ENCODE assay signal across 13 cellular contexts in genomic region chr3:195187609-195188529, GRCh38.
DNase-seq lines count a peak whose midpoint lies in the region; ATAC-seq and TF ChIP-seq lines count a peak whose summit lies in the region.
"Had no signal": no experiment of that assay in that cellular context is flagged by ENCODE, and none has a peak within 500 bp of the region (broad histone marks: within the 10 kb centered on the region; RNA-seq: fewer than 3 reads in every experiment).

No MANE protein-coding gene starts in this region.

- no peaks in the 10 kb centered on the region for H3F3A ChIP-seq in GM23338 (replicated peaks; ENCODE audit: low read depth)

- H3K4me3 Mint-ChIP-seq in GM23338 (no peak overlapping the region), osteocyte (ENCODE audit: unreplicated experiment) (no peak overlapping the region)
- H3K4me3 Mint-ChIP-seq in activated CD4-positive, alpha-beta memory T cell treated with anti-CD3 and anti-CD28 coated beads, Interleukin-2, amount 10 ng/mL, durations not matched to agents 7 days and 5 days, result no peak overlapping the region
- no peak overlapping the region for H3K4me3 Mint-ChIP-seq in activated CD8-positive, alpha-beta T cell treated with anti-CD3 and anti-CD28 coated beads, Interleukin-2, amount 10 ng/mL, durations not matched to agents 7 days and 5 days

- no peaks in the 10 kb centered on the region for H3K27me3 ChIP-seq in GM23338 (ENCODE audit: insufficient read depth)

- DNase-seq in GM23338 (ENCODE audit: low spot score), result peak; percentile 52
- peak; percentile 56 for DNase-seq in fibroblast of pulmonary artery (ENCODE audit: low read depth)
- DNase-seq in osteocyte (ENCODE audit: extremely low spot score, unreplicated experiment), result no peak
- DNase-seq in HuH-7 (ENCODE audit: low spot score), result no peak
- no peak for DNase-seq in SHP77 (lab: John Stamatoyannopoulos, UW)
- DNase-seq in activated CD4-positive, alpha-beta memory T cell treated with anti-CD3 and anti-CD28 coated beads, Interleukin-2, amount 10 ng/mL, durations not matched to agents 7 days and 5 days, result no peak
- no peak for DNase-seq in activated CD8-positive, alpha-beta T cell treated with anti-CD3 and anti-CD28 coated beads, Interleukin-2, amount 10 ng/mL, durations not matched to agents 7 days and 5 days
- DNase-seq: DND-41; NCI-H510A; stimulated activated CD4-positive, alpha-beta T cell treated with anti-CD3 and anti-CD28 coated beads, Interleukin-4, amount 100 ng/mL, for 4 hours; T-helper 1 cell had no signal

- no peaks in the 10 kb centered on the region for H3K9me2 ChIP-seq in GM23338 (ENCODE audit: insufficient read depth)

- H3K27ac ChIP-seq in GM23338 (ENCODE audit: low read depth), result no peak overlapping the region

- TF ChIP-seq CTCF in GM23338 (conservative IDR thresholded peaks at IDR 0.05; ENCODE audit: low read depth in 2 of 2), result no peak
- TF ChIP-seq CTCF in fibroblast of pulmonary artery (IDR thresholded peaks at IDR 0.05; ENCODE audit: low read length, missing control alignments), result no peak
- no peak for TF ChIP-seq CTCF in osteocyte (IDR thresholded peaks at IDR 0.05)

- POLR2A ChIA-PET in activated CD4-positive, alpha-beta memory T cell treated with anti-CD3 and anti-CD28 coated beads, Interleukin-2, amount 10 ng/mL, durations not matched to agents 7 days and 5 days (lab: Charles Lee), result no interaction called here
- POLR2A ChIA-PET in activated CD8-positive, alpha-beta T cell treated with anti-CD3 and anti-CD28 coated beads, Interleukin-2, amount 10 ng/mL, durations not matched to agents 7 days and 5 days (lab: Charles Lee), result interaction anchor here (1.0 kb wide), 1 partner anchor 26 kb away, joined by 3 read pairs; no protein-coding TSS in a partner anchor

- peaks cover 22% of the 10 kb centered on the region for H3K4me1 ChIP-seq in GM23338 (ENCODE audit: insufficient read depth)

- H3K27me3 Mint-ChIP-seq in GM23338 (ENCODE audit: insufficient read depth, low read depth, poor library complexity), result peaks cover 7% of the 10 kb centered on the region
- no peaks in the 10 kb centered on the region for H3K27me3 Mint-ChIP-seq in osteocyte (ENCODE audit: unreplicated experiment)
- H3K27me3 Mint-ChIP-seq in activated CD4-positive, alpha-beta memory T cell treated with anti-CD3 and anti-CD28 coated beads, Interleukin-2, amount 10 ng/mL, durations not matched to agents 7 days and 5 days, result no peaks in the 10 kb centered on the region
- H3K27me3 Mint-ChIP-seq in activated CD8-positive, alpha-beta T cell treated with anti-CD3 and anti-CD28 coated beads, Interleukin-2, amount 10 ng/mL, durations not matched to agents 7 days and 5 days (ENCODE audit: low read depth), result no peaks in the 10 kb centered on the region
- H3K27me3 Mint-ChIP-seq: IgD-negative memory B cell had no signal

- no peaks in the 10 kb centered on the region; the same call in 1 of the 2 replicates for H4K20me1 ChIP-seq in GM23338 (replicated peaks; ENCODE audit: insufficient read depth)

- H3K27ac Mint-ChIP-seq in GM23338, result peak overlapping the region; percentile 81
- H3K27ac Mint-ChIP-seq in osteocyte (ENCODE audit: unreplicated experiment), result peak overlapping the region; percentile 86
- H3K27ac Mint-ChIP-seq in activated CD4-positive, alpha-beta memory T cell treated with anti-CD3 and anti-CD28 coated beads, Interleukin-2, amount 10 ng/mL, durations not matched to agents 7 days and 5 days, result no peak overlapping the region
- H3K27ac Mint-ChIP-seq in activated CD8-positive, alpha-beta T cell treated with anti-CD3 and anti-CD28 coated beads, Interleukin-2, amount 10 ng/mL, durations not matched to agents 7 days and 5 days, result no peak overlapping the region
- H3K27ac Mint-ChIP-seq: IgD-negative memory B cell had no signal

- peaks cover 12% of the 10 kb centered on the region for H3K9me3 Mint-ChIP-seq in GM23338
- peaks cover 11% of the 10 kb centered on the region for H3K9me3 Mint-ChIP-seq in osteocyte (ENCODE audit: unreplicated experiment)
- H3K9me3 Mint-ChIP-seq in activated CD4-positive, alpha-beta memory T cell treated with anti-CD3 and anti-CD28 coated beads, Interleukin-2, amount 10 ng/mL, durations not matched to agents 7 days and 5 days, result peaks cover 10% of the 10 kb centered on the region
- peaks cover 14% of the 10 kb centered on the region for H3K9me3 Mint-ChIP-seq in activated CD8-positive, alpha-beta T cell treated with anti-CD3 and anti-CD28 coated beads, Interleukin-2, amount 10 ng/mL, durations not matched to agents 7 days and 5 days (ENCODE audit: insufficient read depth)

- H3K4me2 ChIP-seq in GM23338, result peak overlapping the region; percentile 17; the same call in 1 of the 2 replicates

- H3K4me3 ChIP-seq in GM23338 (no peak overlapping the region), fibroblast of pulmonary artery (replicated peaks; ENCODE audit: low read depth, low read length) (no peak overlapping the region)

- peaks cover 83% of the 10 kb centered on the region for H3K79me2 ChIP-seq in GM23338 (replicated peaks; ENCODE audit: insufficient read depth)

- H3K36me3 Mint-ChIP-seq in GM23338 (ENCODE audit: low read depth), result peaks cover 15% of the 10 kb centered on the region; the same call in 2 of the 3 replicates
- H3K36me3 Mint-ChIP-seq in osteocyte (ENCODE audit: unreplicated experiment), result peaks cover 12% of the 10 kb centered on the region
- H3K36me3 Mint-ChIP-seq in activated CD4-positive, alpha-beta memory T cell treated with anti-CD3 and anti-CD28 coated beads, Interleukin-2, amount 10 ng/mL, durations not matched to agents 7 days and 5 days (ENCODE audit: low read depth), result peaks cover 5% of the 10 kb centered on the region
- H3K36me3 Mint-ChIP-seq in activated CD8-positive, alpha-beta T cell treated with anti-CD3 and anti-CD28 coated beads, Interleukin-2, amount 10 ng/mL, durations not matched to agents 7 days and 5 days (ENCODE audit: low read depth), result peaks cover 10% of the 10 kb centered on the region

- H2AFZ ChIP-seq in GM23338, result no peak overlapping the region

- ATAC-seq in GM23338, result peak; percentile 64
- ATAC-seq in SK-N-SH treated with all-trans-retinoic acid at 6 μM for 48 hours, result peak; percentile 75
- no peak for ATAC-seq in activated CD8-positive, alpha-beta T cell treated with anti-CD3 and anti-CD28 coated beads, Interleukin-2, amount 10 ng/mL, durations not matched to agents 7 days and 5 days

- CTCF ChIA-PET in activated CD4-positive, alpha-beta memory T cell treated with anti-CD3 and anti-CD28 coated beads, Interleukin-2, amount 10 ng/mL, durations not matched to agents 7 days and 5 days (lab: Charles Lee), result no interaction called here
- CTCF ChIA-PET in activated CD8-positive, alpha-beta T cell treated with anti-CD3 and anti-CD28 coated beads, Interleukin-2, amount 10 ng/mL, durations not matched to agents 7 days and 5 days (lab: Charles Lee), result interaction anchor here (1.1 kb wide), 1 partner anchor 34 kb away, joined by 3 read pairs; no protein-coding TSS in a partner anchor

- H3K36me3 ChIP-seq in GM23338 (ENCODE audit: insufficient read depth), result peaks cover 12% of the 10 kb centered on the region

- H3K4me1 Mint-ChIP-seq in GM23338 (peaks cover 53% of the 10 kb centered on the region), osteocyte (ENCODE audit: unreplicated experiment) (peaks cover 42% of the 10 kb centered on the region)
- peaks cover 36% of the 10 kb centered on the region for H3K4me1 Mint-ChIP-seq in activated CD4-positive, alpha-beta memory T cell treated with anti-CD3 and anti-CD28 coated beads, Interleukin-2, amount 10 ng/mL, durations not matched to agents 7 days and 5 days
- peaks cover 19% of the 10 kb centered on the region for H3K4me1 Mint-ChIP-seq in activated CD8-positive, alpha-beta T cell treated with anti-CD3 and anti-CD28 coated beads, Interleukin-2, amount 10 ng/mL, durations not matched to agents 7 days and 5 days (ENCODE audit: low read depth)

TF ChIP-seq in GM23338, 12 proteins besides CTCF, POLR2A, EP300 and RAD21 (continues in another document):
- TF ChIP-seq CREB1 (CRISPR knock-in tag; IDR thresholded peaks at IDR 0.05; ENCODE audit: low read depth) (no peak), JUNB (IDR thresholded peaks at IDR 0.05; ENCODE audit: unreplicated experiment) (no peak)

TF ChIP-seq in SK-N-SH treated with all-trans-retinoic acid at 6 μM for 48 hours, 23 proteins besides CTCF, POLR2A, EP300 and RAD21:
- TF ChIP-seq ZFP30 (CRISPR knock-in tag; IDR thresholded peaks at IDR 0.05), result no peak
- no peak for TF ChIP-seq TCF4 (CRISPR knock-in tag; IDR thresholded peaks at IDR 0.05; ENCODE audit: borderline replicate concordance)
- TF ChIP-seq PPARA (CRISPR knock-in tag; IDR thresholded peaks at IDR 0.05; ENCODE audit: borderline replicate concordance), result no peak
- no peak for TF ChIP-seq ESRRG (CRISPR knock-in tag; IDR thresholded peaks at IDR 0.05)
- no peak for TF ChIP-seq BACH2 (CRISPR knock-in tag; IDR thresholded peaks at IDR 0.05; ENCODE audit: borderline replicate concordance)
- no peak for TF ChIP-seq TOX (CRISPR knock-in tag; IDR thresholded peaks at IDR 0.05; ENCODE audit: borderline replicate concordance)
- TF ChIP-seq CSDC2 (CRISPR knock-in tag; IDR thresholded peaks at IDR 0.05), result no peak
- TF ChIP-seq RARB (CRISPR knock-in tag; IDR thresholded peaks at IDR 0.05), result no peak
TF ChIP-seq in SK-N-SH treated with all-trans-retinoic acid at 6 μM for 48 hours: peak in this region for 0.

Comparison
In these comparisons a context has a peak if more than half of its experiments do, and no peak if none do; other contexts are left out.
1. DNase-seq: peak in GM23338 (single experiment) and fibroblast of pulmonary artery (single experiment); none in osteocyte (single experiment), HuH-7 (single experiment), SHP77 (0 of 2), activated CD4-positive, alpha-beta memory T cell treated with anti-CD3 and anti-CD28 coated beads, Interleukin-2, amount 10 ng/mL, durations not matched to agents 7 days and 5 days (single experiment) and activated CD8-positive, alpha-beta T cell treated with anti-CD3 and anti-CD28 coated beads, Interleukin-2, amount 10 ng/mL, durations not matched to agents 7 days and 5 days (single experiment).
2. H3K27ac Mint-ChIP-seq: peak in GM23338 (single experiment) and osteocyte (single experiment); none in activated CD4-positive, alpha-beta memory T cell treated with anti-CD3 and anti-CD28 coated beads, Interleukin-2, amount 10 ng/mL, durations not matched to agents 7 days and 5 days (single experiment) and activated CD8-positive, alpha-beta T cell treated with anti-CD3 and anti-CD28 coated beads, Interleukin-2, amount 10 ng/mL, durations not matched to agents 7 days and 5 days (single experiment).